In genomic region chr5:44935262-44935661, GRCh38 we compare ENCODE assay signal across 10 cellular contexts.
DNase-seq lines count a peak whose midpoint lies in the region; ATAC-seq and TF ChIP-seq lines count a peak whose summit lies in the region.
"Had no signal": no experiment of that assay in that cellular context is flagged by ENCODE, and none has a peak within 500 bp of the region (broad histone marks: within the 10 kb centered on the region; RNA-seq: fewer than 3 reads in every experiment).

No MANE protein-coding gene starts in this region.

- WGBS in SK-N-SH (ENCODE audit: low lambda C conversion rate) = no CpG with 5 or more reads among the region's 1 CpG
- WGBS in mammary epithelial cell (ENCODE audit: low coverage, missing lambda C conversion rate) = 43% methylated on average over 1 of the region's 1 CpG
- WGBS in smooth muscle cell (ENCODE audit: low lambda C conversion rate) = 100% methylated on average over 1 of the region's 1 CpG

- intact Hi-C loops in mammary epithelial cell (cut with micrococcal nuclease) = loop anchor here (5.0 kb wide), 1 partner anchor 762 kb away; the partner anchor contains the start of gene HCN1

- ATAC-seq in SK-N-SH treated with all-trans-retinoic acid at 6 μM for 48 hours = no peak
- ATAC-seq in GM19467 (IDR thresholded peaks at IDR 0.05; ENCODE audit: unreplicated experiment) = no peak

- BruUV-seq in mammary epithelial cell (replicated peaks; lab: Mats Ljungman, UMichigan) = no TSS peak

- H2AFZ ChIP-seq in SK-N-SH (ENCODE audit: low read depth) = no peak overlapping the region
- no peak overlapping the region for H2AFZ ChIP-seq in mammary epithelial cell (ENCODE audit: low read depth, low read length)
- H2AFZ ChIP-seq in smooth muscle cell (ENCODE audit: low read depth) = no peak overlapping the region

- DNase-seq in SK-N-SH (no peak), NB4 (ENCODE audit: low read depth) (peak; percentile 39), mammary epithelial cell (peak; percentile 22), NCI-H1694 treated with DMSO at 0.1 percent for 48 hours (lab: John Stamatoyannopoulos, UW) (no peak), NCI-H2196 (lab: John Stamatoyannopoulos, UW; ENCODE audit: unreplicated experiment) (no peak), smooth muscle cell (lab: John Stamatoyannopoulos, UW; ENCODE audit: unreplicated experiment) (no peak)
- DNase-seq: activated T-cell treated with anti-CD3 and anti-CD28 coated beads, Interleukin-2, amount 50 U/mL, for 48 hours; ovary had no signal

- CTCF ChIA-PET in SK-N-SH (lab: Yijun Ruan, JAX) = interaction anchor here (1.7 kb wide), 1 partner anchor 17 kb away, joined by 4 read pairs; no protein-coding TSS in a partner anchor
- CTCF ChIA-PET in mammary epithelial cell (lab: Charles Lee; ENCODE audit: low non-redundant PET) = interaction anchor here (0.5 kb wide), 1 partner anchor 72 kb away, joined by 4 read pairs; no protein-coding TSS in a partner anchor

- no peaks in the 10 kb centered on the region for H4K20me1 ChIP-seq in SK-N-SH (ENCODE audit: insufficient read depth)
- H4K20me1 ChIP-seq in mammary epithelial cell (ENCODE audit: insufficient read depth, low read length) = no peaks in the 10 kb centered on the region
- H4K20me1 ChIP-seq in smooth muscle cell (ENCODE audit: low read depth) = no peaks in the 10 kb centered on the region

- no peak overlapping the region for H3K9ac ChIP-seq in SK-N-SH
- no peak overlapping the region for H3K9ac ChIP-seq in mammary epithelial cell (ENCODE audit: insufficient read depth, low read length)
- no peak overlapping the region for H3K9ac ChIP-seq in smooth muscle cell (ENCODE audit: low read depth)

- no peaks in the 10 kb centered on the region for H3K4me1 ChIP-seq in SK-N-SH (ENCODE audit: control insufficient read depth in 1 of 2, insufficient read depth in 2 of 2, low read depth in 1 of 2, low read length in 1 of 2)
- no peaks in the 10 kb centered on the region for H3K4me1 ChIP-seq in mammary epithelial cell (ENCODE audit: insufficient read depth, low read length)
- no peaks in the 10 kb centered on the region for H3K4me1 ChIP-seq in smooth muscle cell (ENCODE audit: low read depth)

- H3K79me2 ChIP-seq in SK-N-SH (ENCODE audit: insufficient read depth) (no peaks in the 10 kb centered on the region), mammary epithelial cell (ENCODE audit: insufficient read depth, low read length) (no peaks in the 10 kb centered on the region), smooth muscle cell (ENCODE audit: low read depth) (no peaks in the 10 kb centered on the region)

- no peak for TF ChIP-seq RAD21 in SK-N-SH (IDR thresholded peaks at IDR 0.05; ENCODE audit: low read length)

- no peaks in the 10 kb centered on the region for H3K27me3 ChIP-seq in SK-N-SH (ENCODE audit: insufficient read depth)
- H3K27me3 ChIP-seq in mammary epithelial cell (ENCODE audit: insufficient read depth, low read length) = no peaks in the 10 kb centered on the region
- no peaks in the 10 kb centered on the region for H3K27me3 ChIP-seq in smooth muscle cell (ENCODE audit: low read depth)
- H3K27me3 ChIP-seq: ovary had no signal

- H3K4me3 ChIP-seq in SK-N-SH (ENCODE audit: low read depth in 2 of 2, low read length in 1 of 2) (no peak overlapping the region; a peak in 1 of 4 replicates), NB4 (ENCODE audit: low read depth, low read length) (no peak overlapping the region), mammary epithelial cell (replicated peaks in 1 of 3; ENCODE audit: insufficient read depth in 1 of 3, low read depth in 2 of 3, low read length in 3 of 3) (no peak overlapping the region), smooth muscle cell (no peak overlapping the region)
- H3K4me3 ChIP-seq: ovary had no signal

- H3K4me2 ChIP-seq in SK-N-SH (no peak overlapping the region), mammary epithelial cell (ENCODE audit: insufficient read depth, low read depth, low read length) (no peak overlapping the region), smooth muscle cell (no peak overlapping the region)

- TF ChIP-seq POLR2A in NB4 (IDR thresholded peaks at IDR 0.05; ENCODE audit: extremely low read depth, insufficient read length) = no peak

- in situ Hi-C loops in mammary epithelial cell (cut with MboI; ENCODE audit: low sequenced_read_pairs in 2 of 2) = no loop called here

- TF ChIP-seq EP300 in SK-N-SH (IDR thresholded peaks at IDR 0.05; ENCODE audit: borderline replicate concordance in 1 of 2, low read depth in 1 of 2, low read length in 1 of 2) = no peak

- H3F3A ChIP-seq in SK-N-SH (replicated peaks; ENCODE audit: insufficient read depth) = no peaks in the 10 kb centered on the region
- no peaks in the 10 kb centered on the region for H3F3A ChIP-seq in smooth muscle cell (ENCODE audit: low read depth)

- H3K9me3 ChIP-seq in SK-N-SH (no peaks in the 10 kb centered on the region), mammary epithelial cell (replicated peaks; ENCODE audit: insufficient read depth, low read length) (no peaks in the 10 kb centered on the region), smooth muscle cell (replicated peaks; ENCODE audit: low read depth) (no peaks in the 10 kb centered on the region)
- H3K9me3 ChIP-seq: ovary had no signal

- dilution Hi-C loops in mammary epithelial cell (cut with HindIII; ENCODE audit: low sequenced_read_pairs) = no loop called here

- H3K36me3 ChIP-seq in SK-N-SH (replicated peaks in 1 of 2; ENCODE audit: control insufficient read depth in 1 of 2, insufficient read depth in 2 of 2, low read length in 1 of 2) = no peaks in the 10 kb centered on the region
- H3K36me3 ChIP-seq in mammary epithelial cell (ENCODE audit: insufficient read depth, low read length) = no peaks in the 10 kb centered on the region
- no peaks in the 10 kb centered on the region for H3K36me3 ChIP-seq in smooth muscle cell (ENCODE audit: low read depth)
- H3K36me3 ChIP-seq: ovary had no signal

- H3K27ac ChIP-seq in SK-N-SH (ENCODE audit: low read depth in 2 of 2, low read length in 1 of 2) = no peak overlapping the region
- H3K27ac ChIP-seq in mammary epithelial cell (ENCODE audit: insufficient read depth, low read depth, low read length) = no peak overlapping the region
- no peak overlapping the region for H3K27ac ChIP-seq in smooth muscle cell (ENCODE audit: low read depth)
- H3K27ac ChIP-seq: ovary had no signal

- POLR2A ChIA-PET in SK-N-SH (lab: Yijun Ruan, JAX) = no interaction called here

- H3K9me2 ChIP-seq in SK-N-SH = no peaks in the 10 kb centered on the region

- TF ChIP-seq CTCF in SK-N-SH (IDR thresholded peaks at IDR 0.05) (peak; percentile 19; the same call in 1 of the 2 replicates), NB4 (IDR thresholded peaks at IDR 0.05; ENCODE audit: low read depth, low read length) (peak; percentile 48), mammary epithelial cell (conservative IDR thresholded peaks at IDR 0.05 in 1 of 2, IDR thresholded peaks at IDR 0.05 in 1 of 2; ENCODE audit: extremely low read depth in 1 of 2, insufficient read depth in 1 of 2, low read depth in 1 of 2, low read length in 2 of 2) (peak; percentile 31 to 51), smooth muscle cell (IDR thresholded peaks at IDR 0.05; ENCODE audit: borderline replicate concordance, insufficient read depth, poor library complexity, severe bottlenecking) (no peak)

TF ChIP-seq in SK-N-SH, 30 proteins besides CTCF, POLR2A, EP300 and RAD21 (continues in another document):
- TF ChIP-seq EZH2phosphoT487 (IDR thresholded peaks at IDR 0.05; ENCODE audit: borderline replicate concordance, low read depth) (no peak), POLR2AphosphoS5 (IDR thresholded peaks at IDR 0.05; ENCODE audit: low read depth, low read length) (no peak), RFX5 (IDR thresholded peaks at IDR 0.05; ENCODE audit: low read length) (no peak), FOXJ3 (CRISPR knock-in tag; IDR thresholded peaks at IDR 0.05) (no peak), MEF2A (IDR thresholded peaks at IDR 0.05; ENCODE audit: borderline replicate concordance, low read depth) (no peak), RXRA (IDR thresholded peaks at IDR 0.05; ENCODE audit: borderline replicate concordance, low read depth) (no peak), SMC3 (IDR thresholded peaks at IDR 0.05; ENCODE audit: low read depth, low read length) (no peak)

TF ChIP-seq in SK-N-SH treated with all-trans-retinoic acid at 6 μM for 48 hours, 23 proteins besides CTCF, POLR2A, EP300 and RAD21 (continues in another document):
- no peak for TF ChIP-seq ZFP3 (CRISPR knock-in tag; IDR thresholded peaks at IDR 0.05)
- no peak for TF ChIP-seq ZC3H10 (CRISPR knock-in tag; IDR thresholded peaks at IDR 0.05)
- TF ChIP-seq CSDC2 (CRISPR knock-in tag; IDR thresholded peaks at IDR 0.05) = no peak
- TF ChIP-seq ISL1 (CRISPR knock-in tag; IDR thresholded peaks at IDR 0.05) = no peak
- no peak for TF ChIP-seq TCF4 (CRISPR knock-in tag; IDR thresholded peaks at IDR 0.05; ENCODE audit: borderline replicate concordance)
- TF ChIP-seq CSRNP3 (CRISPR knock-in tag; IDR thresholded peaks at IDR 0.05) = no peak
- TF ChIP-seq ZNF70 (CRISPR knock-in tag; IDR thresholded peaks at IDR 0.05) = no peak
- TF ChIP-seq PPARA (CRISPR knock-in tag; IDR thresholded peaks at IDR 0.05; ENCODE audit: borderline replicate concordance) = no peak
- TF ChIP-seq POU6F1 (CRISPR knock-in tag; IDR thresholded peaks at IDR 0.05; ENCODE audit: borderline replicate concordance, low read depth) = no peak

Comparison
In these comparisons a context has a peak if more than half of its experiments do, and no peak if none do; other contexts are left out.
1. DNase-seq: peak in NB4 (single experiment) and mammary epithelial cell (single experiment); none in SK-N-SH (single experiment), NCI-H1694 treated with DMSO at 0.1 percent for 48 hours (single experiment), NCI-H2196 (single experiment) and smooth muscle cell (single experiment).